11 cellular contexts compared by ENCODE assay signal in genomic region chr16:82016268-82016667, GRCh38. TPM values are rescaled to one million over a fixed set of nuclear protein-coding genes. Genes with fewer than 3 reads are reported as not detected.
DNase-seq lines count a peak whose midpoint lies in the region; ATAC-seq and TF ChIP-seq lines count a peak whose summit lies in the region.
"Had no signal": no experiment of that assay in that cellular context is flagged by ENCODE, and none has a peak within 500 bp of the region (broad histone marks: within the 10 kb centered on the region; RNA-seq: fewer than 3 reads in every experiment).

No MANE protein-coding gene starts in this region.

- peak in 1 of 2 donors; percentile 29 for DNase-seq in heart right ventricle
- DNase-seq in left ventricle myocardium superior = no peak
- peak; percentile 49 for DNase-seq in RWPE1 (ENCODE audit: low spot score)
- no peak for DNase-seq in glutamatergic neuron
- DNase-seq in upper lobe of right lung = no peak
- DNase-seq in stomach = no peak
- DNase-seq in activated T-cell treated with anti-CD3 and anti-CD28 coated beads for 4 hours = no peak
- DNase-seq: anterior cingulate cortex had no signal

- CTCF ChIA-PET in RWPE1 (lab: Yijun Ruan, JAX) = interaction anchor here (0.6 kb wide), 1 partner anchor 57 kb away, joined by 3 read pairs; no protein-coding TSS in a partner anchor

- H3K9me3 ChIP-seq in heart right ventricle (peaks cover 0 to 18% (median 8%) of the 10 kb centered on the region in 11 donors), upper lobe of right lung (no peaks in the 10 kb centered on the region), stomach (peaks cover 0 to 11% (median 7%) of the 10 kb centered on the region in 4 donors)

- H3K4me1 ChIP-seq in heart right ventricle = peaks cover 0 to 11% (median 0%) of the 10 kb centered on the region in 9 donors
- H3K4me1 ChIP-seq in upper lobe of right lung = no peaks in the 10 kb centered on the region
- H3K4me1 ChIP-seq in stomach = peaks cover 0 to 13% (median 6%) of the 10 kb centered on the region in 4 donors

- no peak overlapping the region for H3K27ac Mint-ChIP-seq in glutamatergic neuron (ENCODE audit: unreplicated experiment)

- H3K36me3 ChIP-seq in heart right ventricle (no peaks in the 10 kb centered on the region), upper lobe of right lung (no peaks in the 10 kb centered on the region), stomach (no peaks in the 10 kb centered on the region)

- H3K27me3 ChIP-seq in heart right ventricle = peaks cover 0 to 24% (median 4%) of the 10 kb centered on the region in 7 donors
- no peaks in the 10 kb centered on the region for H3K27me3 ChIP-seq in upper lobe of right lung
- H3K27me3 ChIP-seq in stomach = peaks cover 0 to 4% (median 0%) of the 10 kb centered on the region in 3 donors

- peaks cover 7% of the 10 kb centered on the region for H3K9me3 Mint-ChIP-seq in glutamatergic neuron (ENCODE audit: unreplicated experiment)

- peak; percentile 10 to 49 (median 31) for TF ChIP-seq CTCF in heart right ventricle (IDR thresholded peaks at IDR 0.05)
- 0 out of 2 replicates have a peak, but pooled peaks have one; percentile 22 for TF ChIP-seq CTCF in RWPE1 (conservative IDR thresholded peaks at IDR 0.05; ENCODE audit: low read depth)
- TF ChIP-seq CTCF in glutamatergic neuron (IDR thresholded peaks at IDR 0.05; ENCODE audit: partially characterized antibody, unreplicated experiment) = peak; percentile 64
- peak; percentile 44 for TF ChIP-seq CTCF in upper lobe of right lung (IDR thresholded peaks at IDR 0.05)
- TF ChIP-seq CTCF in stomach (IDR thresholded peaks at IDR 0.05) = peak in 3 of 7 experiments; percentile 17 to 51 (median 40)

- H3K4me3 Mint-ChIP-seq in glutamatergic neuron (ENCODE audit: unreplicated experiment) = no peak overlapping the region

- H3K27ac ChIP-seq in heart right ventricle = peak overlapping the region in 1 of 10 donors; percentile 2
- H3K27ac ChIP-seq in RWPE1 = no peak overlapping the region
- H3K27ac ChIP-seq in upper lobe of right lung = no peak overlapping the region
- H3K27ac ChIP-seq in stomach = peak overlapping the region in 2 of 5 donors; percentile 10 to 47
- H3K27ac ChIP-seq: SK-N-MC had no signal

- H3K36me3 Mint-ChIP-seq in glutamatergic neuron (ENCODE audit: unreplicated experiment) = peaks cover 9% of the 10 kb centered on the region

- ATAC-seq in heart right ventricle (peak in 5 of 8 donors; percentile 22 to 67 (median 49)), left ventricle myocardium superior (no peak), upper lobe of right lung (peak; percentile 56), GM21786 (IDR thresholded peaks at IDR 0.05; ENCODE audit: unreplicated experiment) (no peak)

- peak overlapping the region in 1 of 10 donors; percentile 6 for H3K4me3 ChIP-seq in heart right ventricle
- no peak overlapping the region for H3K4me3 ChIP-seq in upper lobe of right lung
- no peak overlapping the region for H3K4me3 ChIP-seq in stomach
- H3K4me3 ChIP-seq: SK-N-MC had no signal

- 30 to 45% methylated on average over 7 of the region's 7 CpGs for WGBS in heart right ventricle, 2 donors
- WGBS in stomach, 5 donors = 9 to 21% (median 15%) methylated on average over 7 of the region's 7 CpGs

- intact Hi-C loops in heart right ventricle (cut with DNase I) (no loop called here), left ventricle myocardium superior (cut with micrococcal nuclease) (no loop called here), upper lobe of right lung (cut with DNase I) (no loop called here), stomach (cut with DNase I; ENCODE audit: low total_unique reads) (no loop called here)

- no peak for TF ChIP-seq POLR2A in stomach (IDR thresholded peaks at IDR 0.05)

- no peaks in the 10 kb centered on the region for H3K4me1 Mint-ChIP-seq in glutamatergic neuron (ENCODE audit: low read depth, unreplicated experiment)

- H3K27me3 Mint-ChIP-seq in glutamatergic neuron (ENCODE audit: unreplicated experiment) = peaks cover 6% of the 10 kb centered on the region

- no peak for TF ChIP-seq EP300 in stomach (IDR thresholded peaks at IDR 0.05)

- POLR2A ChIA-PET in RWPE1 (lab: Yijun Ruan, JAX; ENCODE audit: low non-redundant PET) = no interaction called here

RNA-seq across cellular contexts. Expression of gene SDR42E1, which starts 5.0 kb away (rescaled TPM):
- total RNA-seq in heart right ventricle (1 to 10 TPM in 6 of 10 donors, under 1 TPM in 4; 0.46 to 1.6 (median 1.1) TPM), left ventricle myocardium superior (0.92 TPM), glutamatergic neuron (ENCODE audit: unreplicated experiment) (0.20 TPM), upper lobe of right lung (6.5 TPM), stomach (1 to 10 TPM in 3 of 5 donors, under 1 TPM in 1, not detected in 1; 0.58 to 7.9 (median 5.6) TPM)
- polyA plus RNA-seq in heart right ventricle (under 1 TPM; 0.36 to 0.51 TPM), stomach (1 to 10 TPM; 1.8 to 2.3 (median 1.8) TPM)

RNA-seq across cellular contexts. Expression of gene HSD17B2, which starts 18.8 kb away (rescaled TPM):
- total RNA-seq in heart right ventricle (not detected), left ventricle myocardium superior (not detected), glutamatergic neuron (ENCODE audit: unreplicated experiment) (not detected), upper lobe of right lung (3.1 TPM), stomach (10 to 100 TPM in 3 of 5 donors, 1 to 10 TPM in 1, not detected in 1; 8.2 to 23.2 (median 17.4) TPM)
- polyA plus RNA-seq in heart right ventricle (under 1 TPM in 1 of 2 donors, not detected in 1; 0.03 TPM), stomach (10 to 100 TPM in 2 of 3 donors, 1 to 10 TPM in 1; 6.6 to 25.7 (median 11.3) TPM)
- polyA plus RNA-seq: neural cell had no signal

Comparison
In these comparisons a context has a peak if more than half of its experiments do, and no peak if none do; other contexts are left out.
1. ATAC-seq: peak in heart right ventricle (5 of 8) and upper lobe of right lung (single experiment); none in left ventricle myocardium superior (single experiment) and GM21786 (single experiment).